In the genomic region with DNA sequence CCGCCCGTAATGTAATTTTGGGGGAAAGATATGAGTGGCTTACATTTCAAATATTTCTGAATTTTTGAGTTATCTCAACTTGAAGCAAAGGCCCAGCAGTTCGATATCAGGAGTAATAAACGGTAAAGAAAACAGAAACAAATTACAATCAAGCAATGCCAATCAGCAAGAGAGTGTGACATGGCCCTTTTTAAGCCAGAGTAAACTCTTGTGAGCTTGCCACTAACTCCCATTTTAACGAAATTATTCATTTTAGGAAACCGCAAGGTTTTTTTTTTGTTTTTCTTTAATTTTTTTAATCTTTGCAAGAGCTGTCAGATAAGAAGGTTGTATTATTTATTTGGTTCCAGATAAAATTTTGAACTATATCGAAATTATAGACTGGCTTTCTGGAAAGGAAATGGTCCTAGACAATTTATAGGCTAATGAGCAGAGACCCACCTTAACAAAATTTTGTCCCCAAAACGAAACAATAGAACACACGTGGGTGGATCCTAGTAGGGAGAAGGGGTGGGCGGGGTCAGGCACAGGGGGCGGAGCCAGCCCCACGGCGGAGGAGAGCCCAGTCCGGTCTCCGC, we compare ENCODE assay signal across 8 cellular contexts. TPM values are rescaled to one million over a fixed set of nuclear protein-coding genes. Genes with fewer than 3 reads are reported as not detected.
DNase-seq lines count a peak whose midpoint lies in the region; ATAC-seq and TF ChIP-seq lines count a peak whose summit lies in the region.

No MANE protein-coding gene starts in this region.

- intact Hi-C loops in aorta (cut with DNase I): loop anchor here in 1 of 2 donors (10.0 kb wide), 2 partner anchors 52 to 58 kb away; partner anchors contain the start of gene CCNB1

- 7 to 9% methylated on average over 15 of the region's 15 CpGs for WGBS in aorta, 2 donors

- no peaks in the 10 kb centered on the region for H3K27me3 ChIP-seq in effector memory CD4-positive, alpha-beta T cell (replicated peaks; ENCODE audit: control insufficient read depth, insufficient read depth, low read length, poor library complexity, severe bottlenecking)
- H3K27me3 ChIP-seq in neuron (ENCODE audit: insufficient read depth, low read length) (no peaks in the 10 kb centered on the region), aorta (ENCODE audit: control insufficient read depth in 1 of 2, insufficient read depth in 2 of 2, low read length in 1 of 2) (no peaks in the 10 kb centered on the region)

- in situ Hi-C loops in GM13977 (cut with MboI; ENCODE audit: low pct_unique_long_range_greater_than_20kb, low sequenced_read_pairs, unreplicated experiment): no loop called here

- no peaks in the 10 kb centered on the region for H3K9me3 ChIP-seq in effector memory CD4-positive, alpha-beta T cell (ENCODE audit: control insufficient read depth, low read length)
- H3K9me3 ChIP-seq in neuron (ENCODE audit: low read length) (no peaks in the 10 kb centered on the region), aorta (ENCODE audit: control insufficient read depth, low read length) (no peaks in the 10 kb centered on the region)

- ATAC-seq in aorta (ENCODE audit: low FRiP score): no peak
- no peak for ATAC-seq in HG02763 (IDR thresholded peaks at IDR 0.05; ENCODE audit: unreplicated experiment)

- peak overlapping the region; percentile 93 for H3K4me3 ChIP-seq in effector memory CD4-positive, alpha-beta T cell (ENCODE audit: insufficient read depth, low read depth, low read length, poor library complexity, severe bottlenecking)
- peak overlapping the region; percentile 62 for H3K4me3 ChIP-seq in neuron (ENCODE audit: low read length)
- H3K4me3 ChIP-seq in aorta (ENCODE audit: low read length in 2 of 2): peak overlapping the region; percentile 7 to 74

- H2AFZ ChIP-seq in neuron (ENCODE audit: low read depth, low read length): peak overlapping the region; percentile 68

- no peaks in the 10 kb centered on the region for H3K36me3 ChIP-seq in effector memory CD4-positive, alpha-beta T cell (ENCODE audit: control insufficient read depth, insufficient read depth, low read length)
- H3K36me3 ChIP-seq in neuron (ENCODE audit: insufficient read depth, low read length) (peaks cover 5% of the 10 kb centered on the region), aorta (ENCODE audit: control insufficient read depth in 1 of 2, insufficient read depth in 2 of 2, low read length in 1 of 2) (no peaks in the 10 kb centered on the region)

- H3K27ac ChIP-seq in VCaP (peak overlapping the region; percentile 90), aorta (ENCODE audit: low read depth in 1 of 2, low read length in 2 of 2) (no peak overlapping the region)
- H3K27ac ChIP-seq in effector memory CD4-positive, alpha-beta T cell (ENCODE audit: insufficient read depth, low read length, poor library complexity, severe bottlenecking): peak overlapping the region; percentile 85

- DNase-seq in 8988T (peak; percentile 78), GM13977 (ENCODE audit: low spot score) (peak; percentile 97), aorta (no peak), mesenteric fat pad (ENCODE audit: low spot score) (no peak)
- DNase-seq in effector memory CD4-positive, alpha-beta T cell: peak in 1 of 3 donors; percentile 94

- H3K4me1 ChIP-seq in effector memory CD4-positive, alpha-beta T cell (ENCODE audit: control insufficient read depth, insufficient read depth, low read length, poor library complexity, severe bottlenecking): no peaks in the 10 kb centered on the region
- H3K4me1 ChIP-seq in neuron (ENCODE audit: insufficient read depth, low read length) (peaks cover 11% of the 10 kb centered on the region), aorta (ENCODE audit: control insufficient read depth in 1 of 2, insufficient read depth in 2 of 2, low read length in 2 of 2) (no peaks in the 10 kb centered on the region)

- no peak for TF ChIP-seq CTCF in GM13977 (IDR thresholded peaks at IDR 0.05; ENCODE audit: extremely low read depth, insufficient read depth, missing control alignments)
- no peak for TF ChIP-seq CTCF in VCaP (conservative IDR thresholded peaks at IDR 0.05)

RNA-seq across cellular contexts. Expression of gene CDK7, which starts 17.4 kb away (rescaled TPM):
- total RNA-seq in aorta (10 to 100 TPM; 22.0 to 22.7 TPM), mesenteric fat pad (20.1 TPM)
- 10 to 100 TPM; 15.8 to 23.9 TPM for polyA plus RNA-seq in aorta

RNA-seq across cellular contexts. Expression of gene CENPH, which starts 27.9 kb away (rescaled TPM):
- total RNA-seq in aorta (1 to 10 TPM; 2.2 to 2.3 TPM), mesenteric fat pad (2.3 TPM)
- 1 to 10 TPM in 1 of 2 donors, under 1 TPM in 1; 0.38 to 3.3 TPM for polyA plus RNA-seq in aorta

RNA-seq across cellular contexts. Expression of gene CCNB1, which starts 50.3 kb away (rescaled TPM):
- total RNA-seq in aorta (1 to 10 TPM; 1.5 to 4.6 TPM), mesenteric fat pad (4.9 TPM)
- polyA plus RNA-seq in aorta: 1 to 10 TPM; 1.6 to 2.0 TPM

Comparison
In these comparisons a context has a peak if more than half of its experiments do, and no peak if none do; other contexts are left out.
1. DNase-seq: peak in 8988T (single experiment) and GM13977 (single experiment); none in aorta (0 of 2) and mesenteric fat pad (single experiment).
2. H3K27ac ChIP-seq: peak in VCaP (single experiment) and effector memory CD4-positive, alpha-beta T cell (single experiment); none in aorta (0 of 2).
3. H3K4me3 ChIP-seq: peak in every context shown above with its lines; median percentile 93 in effector memory CD4-positive, alpha-beta T cell; 62 in neuron; 40 in aorta.